8 cellular contexts compared by ENCODE assay signal in genomic region chr17:41496803-41497484, GRCh38. TPM values are rescaled to one million over a fixed set of nuclear protein-coding genes. Genes with fewer than 3 reads are reported as not detected.
DNase-seq lines count a peak whose midpoint lies in the region.

No MANE protein-coding gene starts in this region.

- H3K27me3 ChIP-seq in HAP-1 (ENCODE audit: low read depth), result no peaks in the 10 kb centered on the region; the same call in 1 of the 2 replicates

- H3K4me3 ChIP-seq in HAP-1, result no peak overlapping the region

- H3K9me3 ChIP-seq in HAP-1, result no peaks in the 10 kb centered on the region

- H3K36me3 ChIP-seq in HAP-1 (replicated peaks), result no peaks in the 10 kb centered on the region

- in situ Hi-C loops in HAP-1 (cut with MboI; ENCODE audit: low sequenced_read_pairs), result no loop called here

- H3K4me1 ChIP-seq in HAP-1, result no peaks in the 10 kb centered on the region

- DNase-seq in DMS53 (lab: John Stamatoyannopoulos, UW) (peak; percentile 93), HAP-1 (ENCODE audit: low spot score in 2 of 2) (peak; percentile 43 to 80), NCI-H2196 (lab: John Stamatoyannopoulos, UW; ENCODE audit: unreplicated experiment) (peak; percentile 70), dedifferentiated amniotic fluid mesenchymal stem cell (ENCODE audit: extremely low spot score) (peak; percentile 34), lung microvascular endothelial cell (ENCODE audit: low read depth in 2 of 2) (peak; percentile 84 to 90), NCI-H2081 treated with DMSO at 0.1 percent for 48 hours (lab: John Stamatoyannopoulos, UW) (no peak)
- DNase-seq in activated CD4-positive, alpha-beta T cell treated with anti-CD3 and anti-CD28 coated beads for 24 hours (ENCODE audit: low read depth in 2 of 2), result peak; percentile 59 to 63
- DNase-seq in stimulated activated CD8-positive, alpha-beta memory T cell treated with anti-CD3 and anti-CD28 coated beads, Interleukin-4, amount 100 ng/mL, for 24 hours (ENCODE audit: low read depth), result peak; percentile 51

RNA-seq across cellular contexts. Expression of gene KRT36, which starts 7.2 kb away (rescaled TPM):
- not detected in 2 replicates for total RNA-seq in lung microvascular endothelial cell

RNA-seq across cellular contexts. Expression of gene KRT13, which starts 8.5 kb away (rescaled TPM):
- total RNA-seq in lung microvascular endothelial cell, result under 0.01 TPM in 1 of 2 replicates, not detected in the other

RNA-seq across cellular contexts. Expression of gene KRT35, which starts 16.0 kb away (rescaled TPM):
- not detected in 2 replicates for total RNA-seq in lung microvascular endothelial cell

RNA-seq across cellular contexts. Expression of gene KRT15, which starts 21.7 kb away (rescaled TPM):
- 0.20 and 1.5 TPM in 2 replicates for total RNA-seq in lung microvascular endothelial cell

RNA-seq across cellular contexts. Expression of gene KRT32, which starts 29.8 kb away (rescaled TPM):
- total RNA-seq in lung microvascular endothelial cell, result not detected in 2 replicates
